ENCODE assay signal across 11 cellular contexts in the genomic region with DNA sequence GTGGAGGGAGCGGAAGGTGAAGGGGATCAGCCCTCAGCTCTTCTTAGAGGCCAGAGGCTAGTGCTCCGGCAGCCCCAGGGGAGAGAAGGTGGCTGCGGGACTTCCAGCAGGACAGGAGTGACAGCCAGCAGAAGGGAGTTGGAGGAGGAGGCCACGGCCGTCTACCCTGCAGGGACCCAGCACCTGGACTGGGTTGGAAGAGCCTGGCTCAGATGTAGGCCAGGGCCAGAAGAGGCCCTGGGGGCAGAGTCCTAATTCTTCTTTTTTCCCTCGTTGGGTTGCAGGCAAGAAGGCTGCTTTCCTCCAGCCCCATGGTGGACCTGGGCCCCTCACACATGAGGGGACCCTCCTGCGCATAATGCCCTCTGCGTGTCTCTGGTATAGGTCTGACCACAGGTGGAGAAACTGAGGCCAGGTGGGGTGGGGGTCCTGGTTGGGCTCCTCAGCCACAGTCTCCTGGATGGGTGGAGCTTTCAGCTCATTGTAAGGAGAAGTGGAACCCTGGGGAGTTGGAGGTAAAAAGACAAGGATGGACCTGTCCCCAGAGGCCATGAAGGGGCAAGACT. TPM values are rescaled to one million over a fixed set of nuclear protein-coding genes. Genes with fewer than 3 reads are reported as not detected.
A peak's percentile ranks its signal among the peaks of the same experiment; 100 is the strongest.
DNase-seq lines count a peak whose midpoint lies in the region; ATAC-seq and TF ChIP-seq lines count a peak whose summit lies in the region.
"Had no signal": no experiment of that assay in that cellular context is flagged by ENCODE, and none has a peak within 500 bp of the region (broad histone marks: within the 10 kb centered on the region; RNA-seq: fewer than 3 reads in every experiment).

No MANE protein-coding gene starts in this region.

- H3K36me3 Mint-ChIP-seq in activated naive CD8-positive, alpha-beta T cell: no peaks in the 10 kb centered on the region
- H3K36me3 Mint-ChIP-seq in activated naive CD8-positive, alpha-beta T cell treated with anti-CD3 and anti-CD28 coated beads for 36 hours: no peaks in the 10 kb centered on the region
- no peaks in the 10 kb centered on the region for H3K36me3 Mint-ChIP-seq in mesothelial cell of epicardium
- H3K36me3 Mint-ChIP-seq in type B pancreatic cell: no peaks in the 10 kb centered on the region

- H3K9me3 ChIP-seq in body of pancreas: no peaks in the 10 kb centered on the region

- 79 to 86% methylated on average over 6 to 8 of the region's 8 CpGs for WGBS in body of pancreas, 2 donors

- H3K36me3 ChIP-seq in body of pancreas (replicated peaks in 1 of 2; ENCODE audit: insufficient read depth in 1 of 2, low read depth in 2 of 2): no peaks in the 10 kb centered on the region

- H3K4me3 ChIP-seq in body of pancreas: no peak overlapping the region

- no peak for ATAC-seq in body of pancreas

- H3K4me3 Mint-ChIP-seq in activated naive CD8-positive, alpha-beta T cell: peak overlapping the region; percentile 84
- no peak overlapping the region for H3K4me3 Mint-ChIP-seq in activated naive CD8-positive, alpha-beta T cell treated with anti-CD3 and anti-CD28 coated beads for 36 hours
- peak overlapping the region; percentile 13 for H3K4me3 Mint-ChIP-seq in mesothelial cell of epicardium
- H3K4me3 Mint-ChIP-seq in type B pancreatic cell: peak overlapping the region; percentile 73

- peaks cover 26% of the 10 kb centered on the region for H3K4me1 Mint-ChIP-seq in activated naive CD8-positive, alpha-beta T cell (ENCODE audit: low read depth)
- H3K4me1 Mint-ChIP-seq in activated naive CD8-positive, alpha-beta T cell treated with anti-CD3 and anti-CD28 coated beads for 36 hours: peaks cover 27% of the 10 kb centered on the region
- peaks cover 46% of the 10 kb centered on the region for H3K4me1 Mint-ChIP-seq in mesothelial cell of epicardium
- H3K4me1 Mint-ChIP-seq in type B pancreatic cell (ENCODE audit: unreplicated experiment): peaks cover 27% of the 10 kb centered on the region

- peaks cover 0 to 7% of the 10 kb centered on the region in 2 donors for H3K27me3 ChIP-seq in body of pancreas

- intact Hi-C loops in body of pancreas (cut with DNase I): no loop called here

- peaks cover 7% of the 10 kb centered on the region for H3K27me3 Mint-ChIP-seq in activated naive CD8-positive, alpha-beta T cell
- H3K27me3 Mint-ChIP-seq in activated naive CD8-positive, alpha-beta T cell treated with anti-CD3 and anti-CD28 coated beads for 36 hours: peaks cover 30% of the 10 kb centered on the region
- H3K27me3 Mint-ChIP-seq in mesothelial cell of epicardium (ENCODE audit: low read depth) (no peaks in the 10 kb centered on the region), type B pancreatic cell (peaks cover 51% of the 10 kb centered on the region)

- peak overlapping the region in 3 of 4 donors; percentile 26 to 66 (median 53) for H3K27ac ChIP-seq in body of pancreas

- DNase-seq in activated naive CD8-positive, alpha-beta T cell treated with anti-CD3 and anti-CD28 coated beads for 36 hours: no peak
- DNase-seq in body of pancreas: no peak
- no peak for DNase-seq in mesothelial cell of epicardium (ENCODE audit: low spot score in 2 of 2, unreplicated experiment in 2 of 2)
- DNase-seq in type B pancreatic cell (ENCODE audit: extremely low spot score, unreplicated experiment): no peak
- DNase-seq in MV-4-11 (lab: John Stamatoyannopoulos, UW): no peak
- DNase-seq in anterior cingulate cortex (lab: John Stamatoyannopoulos, UW): no peak
- DNase-seq in stimulated activated CD4-positive, alpha-beta T cell treated with anti-CD3 and anti-CD28 coated beads, Interleukin-4, amount 100 ng/mL, for 1 hour: no peak
- DNase-seq: COR-L47 had no signal

- TF ChIP-seq POLR2A in body of pancreas (IDR thresholded peaks at IDR 0.05): no peak

- H3K27ac Mint-ChIP-seq in activated naive CD8-positive, alpha-beta T cell: no peak overlapping the region
- no peak overlapping the region for H3K27ac Mint-ChIP-seq in activated naive CD8-positive, alpha-beta T cell treated with anti-CD3 and anti-CD28 coated beads for 36 hours
- H3K27ac Mint-ChIP-seq in mesothelial cell of epicardium (peak overlapping the region; percentile 15), type B pancreatic cell (no peak overlapping the region)

- H3K9me3 Mint-ChIP-seq in activated naive CD8-positive, alpha-beta T cell (ENCODE audit: low read depth): no peaks in the 10 kb centered on the region
- H3K9me3 Mint-ChIP-seq in activated naive CD8-positive, alpha-beta T cell treated with anti-CD3 and anti-CD28 coated beads for 36 hours: no peaks in the 10 kb centered on the region
- H3K9me3 Mint-ChIP-seq in mesothelial cell of epicardium: no peaks in the 10 kb centered on the region
- no peaks in the 10 kb centered on the region for H3K9me3 Mint-ChIP-seq in type B pancreatic cell

- H3K4me1 ChIP-seq in body of pancreas: peaks cover 55% of the 10 kb centered on the region

- no peak for TF ChIP-seq CTCF in body of pancreas (IDR thresholded peaks at IDR 0.05)
- TF ChIP-seq CTCF in mesothelial cell of epicardium (IDR thresholded peaks at IDR 0.05; ENCODE audit: unreplicated experiment): no peak
- no peak for TF ChIP-seq CTCF in type B pancreatic cell (conservative IDR thresholded peaks at IDR 0.05)

RNA-seq across cellular contexts. Expression of gene MCAM, which starts 2.3 kb away (rescaled TPM):
- 1 to 10 TPM; 8.9 to 9.9 TPM for total RNA-seq in activated naive CD8-positive, alpha-beta T cell treated with anti-CD3 and anti-CD28 coated beads for 36 hours
- 100 to 1,000 TPM in 1 of 2 donors, 10 to 100 TPM in 1; 75.0 to 205 TPM for total RNA-seq in body of pancreas
- 25.9 to 28.2 TPM (median 26.7 TPM) in 3 replicates for total RNA-seq in mesothelial cell of epicardium
- 3.0 and 10.3 TPM in 2 replicates for total RNA-seq in type B pancreatic cell (ENCODE audit: low replicate concordance)

RNA-seq across cellular contexts. Expression of gene RNF26, which starts 15.1 kb away (rescaled TPM):
- 10 to 100 TPM; 31.8 to 33.0 TPM for total RNA-seq in activated naive CD8-positive, alpha-beta T cell treated with anti-CD3 and anti-CD28 coated beads for 36 hours
- 1 to 10 TPM; 5.7 to 9.2 TPM for total RNA-seq in body of pancreas
- total RNA-seq in mesothelial cell of epicardium: 36.1 to 37.1 TPM (median 36.2 TPM) in 3 replicates
- total RNA-seq in type B pancreatic cell (ENCODE audit: low replicate concordance): 40.3 and 45.6 TPM in 2 replicates

RNA-seq across cellular contexts. Expression of gene C1QTNF5, which starts 21.5 kb away (rescaled TPM):
- not detected for total RNA-seq in activated naive CD8-positive, alpha-beta T cell treated with anti-CD3 and anti-CD28 coated beads for 36 hours
- total RNA-seq in body of pancreas: 10 to 100 TPM; 28.8 to 54.1 TPM
- 24.1 to 25.0 TPM (median 24.4 TPM) in 3 replicates for total RNA-seq in mesothelial cell of epicardium
- 2.0 and 4.0 TPM in 2 replicates for total RNA-seq in type B pancreatic cell (ENCODE audit: low replicate concordance)
- total RNA-seq: activated CD8-positive, alpha-beta memory T cell treated with anti-CD3 and anti-CD28 coated beads for 36 hours; NCI-H460 had no signal

RNA-seq across cellular contexts. Expression of gene MFRP, which starts 27.3 kb away (rescaled TPM):
- total RNA-seq in activated naive CD8-positive, alpha-beta T cell treated with anti-CD3 and anti-CD28 coated beads for 36 hours: not detected
- under 1 TPM in 1 of 2 donors, not detected in 1; 0.52 TPM for total RNA-seq in body of pancreas
- not detected in 3 replicates for total RNA-seq in mesothelial cell of epicardium
- total RNA-seq in type B pancreatic cell (ENCODE audit: low replicate concordance): not detected in 2 replicates
- total RNA-seq: activated CD8-positive, alpha-beta memory T cell treated with anti-CD3 and anti-CD28 coated beads for 36 hours; NCI-H460 had no signal
